In genomic region chr7:121302214-121302745, GRCh38 we compare ENCODE assay signal across 11 cellular contexts. TPM values are rescaled to one million over a fixed set of nuclear protein-coding genes. Genes with fewer than 3 reads are reported as not detected.
DNase-seq lines count a peak whose midpoint lies in the region; ATAC-seq, FAIRE-seq and TF ChIP-seq lines count a peak whose summit lies in the region.
"Had no signal": no experiment of that assay in that cellular context is flagged by ENCODE, and none has a peak within 500 bp of the region (broad histone marks: within the 10 kb centered on the region; RNA-seq: fewer than 3 reads in every experiment).

No MANE protein-coding gene starts in this region.

- POLR2A ChIA-PET in K562 (lab: Yijun Ruan, JAX) = no interaction called here

- H3K27ac ChIP-seq in K562 (ENCODE audit: extremely low read depth, low read depth, low read length) = no peak overlapping the region
- H3K27ac ChIP-seq: upper lobe of right lung had no signal

- H3K9me1 ChIP-seq in K562 (ENCODE audit: control insufficient read depth, insufficient read depth, low read length) = no peaks in the 10 kb centered on the region

- CTCF ChIA-PET in K562 (lab: Yijun Ruan, JAX; ENCODE audit: low intra/inter-chr PET ratio) = no interaction called here

- no peaks in the 10 kb centered on the region for H3K9me3 ChIP-seq in K562 (replicated peaks; ENCODE audit: control insufficient read depth, insufficient read depth, low read depth, low read length)
- H3K9me3 ChIP-seq: upper lobe of right lung had no signal

- H3K36me3 ChIP-seq in K562 (ENCODE audit: control insufficient read depth, insufficient read depth, low read length) = peaks cover 27% of the 10 kb centered on the region; the same call in 2 of the 3 replicates
- H3K36me3 ChIP-seq: upper lobe of right lung had no signal

- FAIRE-seq in K562 (lab: Jason Lieb, UNC) = no peak
- FAIRE-seq: colon, G401.6 had no signal

- TF ChIP-seq EP300 in K562 (IDR thresholded peaks at IDR 0.05; ENCODE audit: low read length) = no peak

- no peaks in the 10 kb centered on the region for H4K20me1 ChIP-seq in K562 (replicated peaks; ENCODE audit: control insufficient read depth, insufficient read depth, low read length)

- no peak overlapping the region for H3K4me3 ChIP-seq in K562
- H3K4me3 ChIP-seq: upper lobe of right lung had no signal

- BruUV-seq in K562 (replicated peaks; lab: Mats Ljungman, UMichigan) = no TSS peak

- H3K4me2 ChIP-seq in K562 (ENCODE audit: insufficient read depth, low read length) = no peak overlapping the region

- intact Hi-C loops in K562 (cut with micrococcal nuclease) = no loop called here

- no peaks in the 10 kb centered on the region for H3K27me3 ChIP-seq in K562 (ENCODE audit: control insufficient read depth in 2 of 2, insufficient read depth in 2 of 2, low read length in 2 of 2)
- H3K27me3 ChIP-seq: upper lobe of right lung had no signal

- H2AFZ ChIP-seq in K562 (ENCODE audit: low read depth, low read length) = no peak overlapping the region

- no peak for TF ChIP-seq CTCF in K562 (IDR thresholded peaks at IDR 0.05 in 2 of 3, conservative IDR thresholded peaks at IDR 0.05 in 1 of 3; ENCODE audit: insufficient read depth in 2 of 3, low read depth in 1 of 3, low read length in 3 of 3)

- DNase-seq in GM03348 (ENCODE audit: low spot score) (peak; percentile 57), K562 (ENCODE audit: extremely low read depth in 1 of 4, low spot score in 3 of 4) (no peak), dedifferentiated amniotic fluid mesenchymal stem cell (ENCODE audit: extremely low spot score) (no peak), DMS153 treated with DMSO at 0.1 percent for 48 hours (lab: John Stamatoyannopoulos, UW; ENCODE audit: unreplicated experiment) (no peak), SK-N-DZ (ENCODE audit: low spot score) (no peak), NCI-H345 treated with DMSO at 0.1 percent for 48 hours (lab: John Stamatoyannopoulos, UW; ENCODE audit: unreplicated experiment) (no peak)
- DNase-seq: upper lobe of right lung had no signal

- no peaks in the 10 kb centered on the region for H3K79me2 ChIP-seq in K562 (ENCODE audit: control insufficient read depth, insufficient read depth, low read length)

- H3K4me1 ChIP-seq in K562 (replicated peaks in 1 of 2; ENCODE audit: control insufficient read depth in 2 of 2, insufficient read depth in 2 of 2, low read length in 2 of 2) = no peaks in the 10 kb centered on the region
- H3K4me1 ChIP-seq: upper lobe of right lung had no signal

- TF ChIP-seq POLR2A in K562 (conservative IDR thresholded peaks at IDR 0.05) = peak; percentile 67

- peak; percentile 97 for ATAC-seq in GM21381 (IDR thresholded peaks at IDR 0.05; ENCODE audit: unreplicated experiment)
- peak; percentile 98 for ATAC-seq in HG03354 (IDR thresholded peaks at IDR 0.05; ENCODE audit: poor library complexity, severe bottlenecking, unreplicated experiment)
- ATAC-seq in K562 = peak; percentile 45
- ATAC-seq: upper lobe of right lung had no signal

- no peak overlapping the region for H3K9ac ChIP-seq in K562 (ENCODE audit: insufficient read depth in 1 of 2, low read depth in 2 of 2, low read length in 2 of 2)

- in situ Hi-C loops in K562 (cut with MboI) = no loop called here

- WGBS in K562 (ENCODE audit: insufficient coverage, low coverage, missing lambda C conversion rate) = 60% methylated on average over 8 of the region's 8 CpGs

- no peak for TF ChIP-seq RAD21 in K562 (CRISPR knock-in tag; conservative IDR thresholded peaks at IDR 0.05 in 1 of 2, IDR thresholded peaks at IDR 0.05 in 1 of 2)

TF ChIP-seq in K562, 482 proteins besides CTCF, POLR2A, EP300 and RAD21 (continues in another document):
- TF ChIP-seq ZNF551 (CRISPR knock-in tag; IDR thresholded peaks at IDR 0.05) = peak; percentile 15
- TF ChIP-seq ZNF23 (CRISPR knock-in tag; IDR thresholded peaks at IDR 0.05) = no peak
- TF ChIP-seq TRIM25 (IDR thresholded peaks at IDR 0.05; ENCODE audit: borderline replicate concordance) = no peak
- TF ChIP-seq CEBPB (tag; IDR thresholded peaks at IDR 0.05) = no peak
- TF ChIP-seq RFX7 (CRISPR knock-in tag; IDR thresholded peaks at IDR 0.05) = no peak
- no peak for TF ChIP-seq NCOA4 (IDR thresholded peaks at IDR 0.05; ENCODE audit: partially characterized antibody)
- TF ChIP-seq POLR2G (IDR thresholded peaks at IDR 0.05; ENCODE audit: low read depth, low read length) = peak; percentile 53
- TF ChIP-seq KAT8 (IDR thresholded peaks at IDR 0.05; ENCODE audit: low read depth) = no peak
- no peak for TF ChIP-seq PKNOX1 (IDR thresholded peaks at IDR 0.05)
- no peak for TF ChIP-seq BRD9 (IDR thresholded peaks at IDR 0.05; ENCODE audit: low read depth, partially characterized antibody)
- no peak for TF ChIP-seq NFRKB (IDR thresholded peaks at IDR 0.05; ENCODE audit: low read depth)
- no peak for TF ChIP-seq JUN (IDR thresholded peaks at IDR 0.05; ENCODE audit: borderline replicate concordance, low read depth, low read length)
- no peak for TF ChIP-seq JUN (CRISPR knock-in tag; IDR thresholded peaks at IDR 0.05; ENCODE audit: borderline replicate concordance)
- no peak for TF ChIP-seq NRF1 (conservative IDR thresholded peaks at IDR 0.05 in 1 of 2, IDR thresholded peaks at IDR 0.05 in 1 of 2)
- no peak for TF ChIP-seq ZNF277 (CRISPR knock-in tag; IDR thresholded peaks at IDR 0.05; ENCODE audit: borderline replicate concordance)
- TF ChIP-seq POU5F1 (IDR thresholded peaks at IDR 0.05; ENCODE audit: borderline replicate concordance, low read depth, low read length, partially characterized antibody) = no peak
- TF ChIP-seq SREBF2 (CRISPR knock-in tag; IDR thresholded peaks at IDR 0.05) = no peak
- TF ChIP-seq ERF (CRISPR knock-in tag; IDR thresholded peaks at IDR 0.05) = 0 out of 2 replicates have a peak, but pooled peaks have one; percentile 51
- TF ChIP-seq ZNF24 (IDR thresholded peaks at IDR 0.05) = no peak

RNA-seq across cellular contexts. Expression of gene WNT16, which starts 26.5 kb away (rescaled TPM):
- not detected in 2 replicates for total RNA-seq in K562 (2011; cell fraction: chromatin; rRNA removed; ENCODE audit: low replicate concordance)
- total RNA-seq in K562 (2011; cell fraction: nucleolus; rRNA removed) = not detected in 2 replicates
- total RNA-seq in K562 (2011; cell fraction: nucleoplasm; rRNA removed) = not detected in 2 replicates
- total RNA-seq in K562 (2014; rRNA removed) = not detected in 2 replicates
- total RNA-seq in K562 (2014; rRNA removed; fragmentation: Illumina TruSeq; extraction: Trizol) = not detected in 2 replicates
- not detected in 2 replicates for total RNA-seq in K562 (2015; rRNA removed; fragmentation: Illumina TruSeq; extraction: Trizol)
- total RNA-seq in K562 (2021) = not detected in 2 replicates
- not detected in 2 replicates for polyA plus RNA-seq in K562 (2011; rRNA removed)
- not detected in 2 replicates for polyA plus RNA-seq in K562 (2011; cell fraction: cytosol; rRNA removed)
- not detected in 2 replicates for polyA plus RNA-seq in K562 (2011; cell fraction: nucleus; rRNA removed)
- 0.05 and 0.15 TPM in 2 replicates for polyA plus RNA-seq in K562 (2012)
- not detected in 2 replicates for polyA plus RNA-seq in K562 (2014; fragmentation: Illumina TruSeq; extraction: Trizol)
- under 1 TPM; 0.06 to 0.07 TPM for polyA plus RNA-seq in K562 (2014; fragmentation: Nextera tagmentation; extraction: Ambion mirVana)
- polyA plus RNA-seq in K562 (2014; rRNA removed) = not detected in 2 replicates
- not detected in 2 replicates for polyA minus RNA-seq in K562 (2011; rRNA and poly(A)+ RNA removed)
- polyA minus RNA-seq in K562 (2011; cell fraction: cytosol; rRNA and poly(A)+ RNA removed) = not detected in 2 replicates
- polyA minus RNA-seq in K562 (2011; cell fraction: nucleus; rRNA and poly(A)+ RNA removed) = not detected in 2 replicates
- not detected in 2 replicates for polyA plus RNA-seq in SK-N-DZ (2014; cell fraction: cytosol; rRNA removed)
- 0.24 TPM in 1 of 2 replicates, not detected in the other for polyA plus RNA-seq in SK-N-DZ (2014; cell fraction: nucleus; rRNA removed)
- total RNA-seq: upper lobe of right lung had no signal

Comparison
In these comparisons a context has a peak if more than half of its experiments do, and no peak if none do; other contexts are left out.
1. ATAC-seq: peak in every context shown above with its lines; median percentile 98 in HG03354; 97 in GM21381; 45 in K562.